1 cellular context compared by ENCODE assay signal in the genomic region with DNA sequence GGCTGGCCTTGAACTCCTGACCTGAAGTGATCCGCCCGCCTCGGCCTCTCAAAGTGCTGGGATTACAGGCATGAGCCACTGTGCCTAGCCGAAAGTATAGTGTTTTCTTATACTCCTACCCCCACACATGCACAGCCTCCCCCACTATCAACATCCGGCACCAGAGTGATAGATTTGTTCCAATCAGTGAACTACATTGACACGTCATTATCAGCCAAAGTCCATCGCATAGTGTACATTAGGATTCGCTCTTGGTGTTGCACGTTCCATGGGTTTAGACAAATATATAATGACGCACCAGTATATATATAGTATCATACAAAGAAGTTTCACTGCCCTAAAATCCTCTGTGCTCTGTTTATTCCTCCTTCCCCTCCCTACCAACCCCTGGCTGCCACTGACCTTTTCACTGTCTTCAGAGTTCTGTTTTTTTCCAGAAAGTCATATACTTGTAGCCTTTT.
TF ChIP-seq lines count a peak whose summit lies in the region.

No MANE protein-coding gene starts in this region.

TF ChIP-seq in HepG2, 621 proteins besides CTCF, POLR2A, EP300 and RAD21 (continued from another document and continues in another):
- TF ChIP-seq, protein P1, sequence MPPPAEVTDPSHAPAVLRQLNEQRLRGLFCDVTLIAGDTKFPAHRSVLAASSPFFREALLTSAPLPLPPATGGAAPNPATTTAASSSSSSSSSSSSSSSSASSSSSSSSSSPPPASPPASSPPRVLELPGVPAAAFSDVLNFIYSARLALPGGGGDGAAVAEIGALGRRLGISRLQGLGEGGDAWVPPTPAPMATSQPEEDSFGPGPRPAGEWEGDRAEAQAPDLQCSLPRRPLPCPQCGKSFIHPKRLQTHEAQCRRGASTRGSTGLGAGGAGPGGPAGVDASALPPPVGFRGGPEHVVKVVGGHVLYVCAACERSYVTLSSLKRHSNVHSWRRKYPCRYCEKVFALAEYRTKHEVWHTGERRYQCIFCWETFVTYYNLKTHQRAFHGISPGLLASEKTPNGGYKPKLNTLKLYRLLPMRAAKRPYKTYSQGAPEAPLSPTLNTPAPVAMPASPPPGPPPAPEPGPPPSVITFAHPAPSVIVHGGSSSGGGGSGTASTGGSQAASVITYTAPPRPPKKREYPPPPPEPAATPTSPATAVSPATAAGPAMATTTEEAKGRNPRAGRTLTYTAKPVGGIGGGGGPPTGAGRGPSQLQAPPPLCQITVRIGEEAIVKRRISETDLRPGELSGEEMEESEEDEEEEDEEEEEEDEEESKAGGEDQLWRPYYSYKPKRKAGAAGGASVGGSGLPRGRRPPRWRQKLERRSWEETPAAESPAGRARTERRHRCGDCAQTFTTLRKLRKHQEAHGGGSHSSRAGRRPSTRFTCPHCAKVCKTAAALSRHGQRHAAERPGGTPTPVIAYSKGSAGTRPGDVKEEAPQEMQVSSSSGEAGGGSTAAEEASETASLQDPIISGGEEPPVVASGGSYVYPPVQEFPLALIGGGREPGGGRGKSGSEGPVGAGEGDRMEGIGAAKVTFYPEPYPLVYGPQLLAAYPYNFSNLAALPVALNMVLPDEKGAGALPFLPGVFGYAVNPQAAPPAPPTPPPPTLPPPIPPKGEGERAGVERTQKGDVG (CRISPR knock-in tag; IDR thresholded peaks at IDR 0.05; ENCODE audit: borderline replicate concordance), result 0 out of 2 replicates have a peak, but pooled peaks have one; percentile 24
- TF ChIP-seq PRPF4 (IDR thresholded peaks at IDR 0.05; ENCODE audit: low read depth, low read length, poor library complexity, severe bottlenecking) (peak; percentile 88), ZNF274 (CRISPR knock-in tag; IDR thresholded peaks at IDR 0.05) (no peak), RCOR2 (CRISPR knock-in tag; IDR thresholded peaks at IDR 0.05) (peak; percentile 87), MBNL3 (CRISPR knock-in tag; conservative IDR thresholded peaks at IDR 0.05) (no peak), TBX2 (CRISPR knock-in tag; IDR thresholded peaks at IDR 0.05; ENCODE audit: borderline replicate concordance) (peak; percentile 96), ZNF557 (CRISPR knock-in tag; IDR thresholded peaks at IDR 0.05) (no peak), KAT8 (CRISPR knock-in tag; IDR thresholded peaks at IDR 0.05) (peak; percentile 39; the same call in 1 of the 2 replicates), SMAD1 (CRISPR knock-in tag; IDR thresholded peaks at IDR 0.05; ENCODE audit: borderline replicate concordance, low read depth) (no peak), HDAC2 (CRISPR knock-in tag; IDR thresholded peaks at IDR 0.05) (peak; percentile 91), ZNF367 (CRISPR knock-in tag; IDR thresholded peaks at IDR 0.05; ENCODE audit: borderline replicate concordance) (no peak), GATAD2A (CRISPR knock-in tag; IDR thresholded peaks at IDR 0.05) (peak; percentile 94), ISX (CRISPR knock-in tag; conservative IDR thresholded peaks at IDR 0.05) (no peak), PAX8 (CRISPR knock-in tag; IDR thresholded peaks at IDR 0.05; ENCODE audit: borderline replicate concordance) (no peak), MBD4 (IDR thresholded peaks at IDR 0.05; ENCODE audit: borderline replicate concordance, low read length) (no peak), CBX1 (IDR thresholded peaks at IDR 0.05; ENCODE audit: low read depth) (no peak), HMGA1 (CRISPR knock-in tag; conservative IDR thresholded peaks at IDR 0.05) (no peak), SNRNP70 (IDR thresholded peaks at IDR 0.05; ENCODE audit: low read depth, low read length) (no peak), EHMT2 (IDR thresholded peaks at IDR 0.05; ENCODE audit: borderline replicate concordance, low read depth, low read length) (0 out of 2 replicates have a peak, but pooled peaks have one; percentile 22), ZNF766 (CRISPR knock-in tag; IDR thresholded peaks at IDR 0.05; ENCODE audit: borderline replicate concordance) (0 out of 2 replicates have a peak, but pooled peaks have one; percentile 59), ZNF83 (CRISPR knock-in tag; IDR thresholded peaks at IDR 0.05; ENCODE audit: borderline replicate concordance) (no peak), ZNF282 (IDR thresholded peaks at IDR 0.05; ENCODE audit: partially characterized antibody) (no peak), SIN3A (IDR thresholded peaks at IDR 0.05; ENCODE audit: borderline replicate concordance, low read depth, low read length) (no peak), ZNF570 (CRISPR knock-in tag; IDR thresholded peaks at IDR 0.05; ENCODE audit: borderline replicate concordance) (no peak), PAF1 (CRISPR knock-in tag; IDR thresholded peaks at IDR 0.05) (no peak), TMF1 (CRISPR knock-in tag; IDR thresholded peaks at IDR 0.05; ENCODE audit: low read depth) (no peak)
- TF ChIP-seq, protein P2, sequence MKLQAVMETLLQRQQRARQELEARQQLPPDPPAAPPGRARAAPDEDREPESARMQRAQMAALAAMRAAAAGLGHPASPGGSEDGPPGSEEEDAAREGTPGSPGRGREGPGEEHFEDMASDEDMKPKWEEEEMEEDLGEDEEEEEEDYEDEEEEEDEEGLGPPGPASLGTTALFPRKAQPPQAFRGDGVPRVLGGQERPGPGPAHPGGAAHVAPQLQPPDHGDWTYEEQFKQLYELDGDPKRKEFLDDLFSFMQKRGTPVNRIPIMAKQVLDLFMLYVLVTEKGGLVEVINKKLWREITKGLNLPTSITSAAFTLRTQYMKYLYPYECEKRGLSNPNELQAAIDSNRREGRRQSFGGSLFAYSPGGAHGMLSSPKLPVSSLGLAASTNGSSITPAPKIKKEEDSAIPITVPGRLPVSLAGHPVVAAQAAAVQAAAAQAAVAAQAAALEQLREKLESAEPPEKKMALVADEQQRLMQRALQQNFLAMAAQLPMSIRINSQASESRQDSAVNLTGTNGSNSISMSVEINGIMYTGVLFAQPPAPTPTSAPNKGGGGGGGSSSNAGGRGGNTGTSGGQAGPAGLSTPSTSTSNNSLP (IDR thresholded peaks at IDR 0.05; ENCODE audit: low read depth, low read length), result peak; percentile 97
- TF ChIP-seq, protein P3, sequence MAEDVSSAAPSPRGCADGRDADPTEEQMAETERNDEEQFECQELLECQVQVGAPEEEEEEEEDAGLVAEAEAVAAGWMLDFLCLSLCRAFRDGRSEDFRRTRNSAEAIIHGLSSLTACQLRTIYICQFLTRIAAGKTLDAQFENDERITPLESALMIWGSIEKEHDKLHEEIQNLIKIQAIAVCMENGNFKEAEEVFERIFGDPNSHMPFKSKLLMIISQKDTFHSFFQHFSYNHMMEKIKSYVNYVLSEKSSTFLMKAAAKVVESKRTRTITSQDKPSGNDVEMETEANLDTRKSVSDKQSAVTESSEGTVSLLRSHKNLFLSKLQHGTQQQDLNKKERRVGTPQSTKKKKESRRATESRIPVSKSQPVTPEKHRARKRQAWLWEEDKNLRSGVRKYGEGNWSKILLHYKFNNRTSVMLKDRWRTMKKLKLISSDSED (CRISPR knock-in tag; IDR thresholded peaks at IDR 0.05), result no peak
- TF ChIP-seq, protein P4, sequence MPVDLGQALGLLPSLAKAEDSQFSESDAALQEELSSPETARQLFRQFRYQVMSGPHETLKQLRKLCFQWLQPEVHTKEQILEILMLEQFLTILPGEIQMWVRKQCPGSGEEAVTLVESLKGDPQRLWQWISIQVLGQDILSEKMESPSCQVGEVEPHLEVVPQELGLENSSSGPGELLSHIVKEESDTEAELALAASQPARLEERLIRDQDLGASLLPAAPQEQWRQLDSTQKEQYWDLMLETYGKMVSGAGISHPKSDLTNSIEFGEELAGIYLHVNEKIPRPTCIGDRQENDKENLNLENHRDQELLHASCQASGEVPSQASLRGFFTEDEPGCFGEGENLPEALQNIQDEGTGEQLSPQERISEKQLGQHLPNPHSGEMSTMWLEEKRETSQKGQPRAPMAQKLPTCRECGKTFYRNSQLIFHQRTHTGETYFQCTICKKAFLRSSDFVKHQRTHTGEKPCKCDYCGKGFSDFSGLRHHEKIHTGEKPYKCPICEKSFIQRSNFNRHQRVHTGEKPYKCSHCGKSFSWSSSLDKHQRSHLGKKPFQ (CRISPR knock-in tag; IDR thresholded peaks at IDR 0.05; ENCODE audit: insufficient replicate concordance), result no peak
- TF ChIP-seq, protein P5, sequence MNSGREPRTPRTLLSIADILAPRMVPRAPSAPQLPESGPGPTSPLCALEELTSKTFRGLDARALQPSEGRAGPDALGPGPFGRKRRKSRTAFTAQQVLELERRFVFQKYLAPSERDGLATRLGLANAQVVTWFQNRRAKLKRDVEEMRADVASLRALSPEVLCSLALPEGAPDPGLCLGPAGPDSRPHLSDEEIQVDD (CRISPR knock-in tag; IDR thresholded peaks at IDR 0.05; ENCODE audit: borderline replicate concordance), result no peak
- TF ChIP-seq, protein P6, sequence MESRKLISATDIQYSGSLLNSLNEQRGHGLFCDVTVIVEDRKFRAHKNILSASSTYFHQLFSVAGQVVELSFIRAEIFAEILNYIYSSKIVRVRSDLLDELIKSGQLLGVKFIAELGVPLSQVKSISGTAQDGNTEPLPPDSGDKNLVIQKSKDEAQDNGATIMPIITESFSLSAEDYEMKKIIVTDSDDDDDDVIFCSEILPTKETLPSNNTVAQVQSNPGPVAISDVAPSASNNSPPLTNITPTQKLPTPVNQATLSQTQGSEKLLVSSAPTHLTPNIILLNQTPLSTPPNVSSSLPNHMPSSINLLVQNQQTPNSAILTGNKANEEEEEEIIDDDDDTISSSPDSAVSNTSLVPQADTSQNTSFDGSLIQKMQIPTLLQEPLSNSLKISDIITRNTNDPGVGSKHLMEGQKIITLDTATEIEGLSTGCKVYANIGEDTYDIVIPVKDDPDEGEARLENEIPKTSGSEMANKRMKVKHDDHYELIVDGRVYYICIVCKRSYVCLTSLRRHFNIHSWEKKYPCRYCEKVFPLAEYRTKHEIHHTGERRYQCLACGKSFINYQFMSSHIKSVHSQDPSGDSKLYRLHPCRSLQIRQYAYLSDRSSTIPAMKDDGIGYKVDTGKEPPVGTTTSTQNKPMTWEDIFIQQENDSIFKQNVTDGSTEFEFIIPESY (CRISPR knock-in tag; IDR thresholded peaks at IDR 0.05), result peak; percentile 12; the same call in 1 of the 2 replicates
- TF ChIP-seq, protein P7, sequence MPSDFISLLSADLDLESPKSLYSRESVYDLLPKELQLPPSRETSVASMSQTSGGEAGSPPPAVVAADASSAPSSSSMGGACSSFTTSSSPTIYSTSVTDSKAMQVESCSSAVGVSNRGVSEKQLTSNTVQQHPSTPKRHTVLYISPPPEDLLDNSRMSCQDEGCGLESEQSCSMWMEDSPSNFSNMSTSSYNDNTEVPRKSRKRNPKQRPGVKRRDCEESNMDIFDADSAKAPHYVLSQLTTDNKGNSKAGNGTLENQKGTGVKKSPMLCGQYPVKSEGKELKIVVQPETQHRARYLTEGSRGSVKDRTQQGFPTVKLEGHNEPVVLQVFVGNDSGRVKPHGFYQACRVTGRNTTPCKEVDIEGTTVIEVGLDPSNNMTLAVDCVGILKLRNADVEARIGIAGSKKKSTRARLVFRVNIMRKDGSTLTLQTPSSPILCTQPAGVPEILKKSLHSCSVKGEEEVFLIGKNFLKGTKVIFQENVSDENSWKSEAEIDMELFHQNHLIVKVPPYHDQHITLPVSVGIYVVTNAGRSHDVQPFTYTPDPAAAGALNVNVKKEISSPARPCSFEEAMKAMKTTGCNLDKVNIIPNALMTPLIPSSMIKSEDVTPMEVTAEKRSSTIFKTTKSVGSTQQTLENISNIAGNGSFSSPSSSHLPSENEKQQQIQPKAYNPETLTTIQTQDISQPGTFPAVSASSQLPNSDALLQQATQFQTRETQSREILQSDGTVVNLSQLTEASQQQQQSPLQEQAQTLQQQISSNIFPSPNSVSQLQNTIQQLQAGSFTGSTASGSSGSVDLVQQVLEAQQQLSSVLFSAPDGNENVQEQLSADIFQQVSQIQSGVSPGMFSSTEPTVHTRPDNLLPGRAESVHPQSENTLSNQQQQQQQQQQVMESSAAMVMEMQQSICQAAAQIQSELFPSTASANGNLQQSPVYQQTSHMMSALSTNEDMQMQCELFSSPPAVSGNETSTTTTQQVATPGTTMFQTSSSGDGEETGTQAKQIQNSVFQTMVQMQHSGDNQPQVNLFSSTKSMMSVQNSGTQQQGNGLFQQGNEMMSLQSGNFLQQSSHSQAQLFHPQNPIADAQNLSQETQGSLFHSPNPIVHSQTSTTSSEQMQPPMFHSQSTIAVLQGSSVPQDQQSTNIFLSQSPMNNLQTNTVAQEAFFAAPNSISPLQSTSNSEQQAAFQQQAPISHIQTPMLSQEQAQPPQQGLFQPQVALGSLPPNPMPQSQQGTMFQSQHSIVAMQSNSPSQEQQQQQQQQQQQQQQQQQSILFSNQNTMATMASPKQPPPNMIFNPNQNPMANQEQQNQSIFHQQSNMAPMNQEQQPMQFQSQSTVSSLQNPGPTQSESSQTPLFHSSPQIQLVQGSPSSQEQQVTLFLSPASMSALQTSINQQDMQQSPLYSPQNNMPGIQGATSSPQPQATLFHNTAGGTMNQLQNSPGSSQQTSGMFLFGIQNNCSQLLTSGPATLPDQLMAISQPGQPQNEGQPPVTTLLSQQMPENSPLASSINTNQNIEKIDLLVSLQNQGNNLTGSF (CRISPR knock-in tag; IDR thresholded peaks at IDR 0.05), result no peak
- TF ChIP-seq, protein P8, sequence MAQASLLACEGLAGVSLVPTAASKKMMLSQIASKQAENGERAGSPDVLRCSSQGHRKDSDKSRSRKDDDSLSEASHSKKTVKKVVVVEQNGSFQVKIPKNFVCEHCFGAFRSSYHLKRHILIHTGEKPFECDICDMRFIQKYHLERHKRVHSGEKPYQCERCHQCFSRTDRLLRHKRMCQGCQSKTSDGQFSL (CRISPR knock-in tag; IDR thresholded peaks at IDR 0.05), result peak; percentile 85
- TF ChIP-seq, protein P9, sequence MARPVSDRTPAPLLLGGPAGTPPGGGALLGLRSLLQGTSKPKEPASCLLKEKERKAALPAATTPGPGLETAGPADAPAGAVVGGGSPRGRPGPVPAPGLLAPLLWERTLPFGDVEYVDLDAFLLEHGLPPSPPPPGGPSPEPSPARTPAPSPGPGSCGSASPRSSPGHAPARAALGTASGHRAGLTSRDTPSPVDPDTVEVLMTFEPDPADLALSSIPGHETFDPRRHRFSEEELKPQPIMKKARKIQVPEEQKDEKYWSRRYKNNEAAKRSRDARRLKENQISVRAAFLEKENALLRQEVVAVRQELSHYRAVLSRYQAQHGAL (CRISPR knock-in tag; IDR thresholded peaks at IDR 0.05; ENCODE audit: not compliant biosample characterization), result no peak
- TF ChIP-seq, protein P10, sequence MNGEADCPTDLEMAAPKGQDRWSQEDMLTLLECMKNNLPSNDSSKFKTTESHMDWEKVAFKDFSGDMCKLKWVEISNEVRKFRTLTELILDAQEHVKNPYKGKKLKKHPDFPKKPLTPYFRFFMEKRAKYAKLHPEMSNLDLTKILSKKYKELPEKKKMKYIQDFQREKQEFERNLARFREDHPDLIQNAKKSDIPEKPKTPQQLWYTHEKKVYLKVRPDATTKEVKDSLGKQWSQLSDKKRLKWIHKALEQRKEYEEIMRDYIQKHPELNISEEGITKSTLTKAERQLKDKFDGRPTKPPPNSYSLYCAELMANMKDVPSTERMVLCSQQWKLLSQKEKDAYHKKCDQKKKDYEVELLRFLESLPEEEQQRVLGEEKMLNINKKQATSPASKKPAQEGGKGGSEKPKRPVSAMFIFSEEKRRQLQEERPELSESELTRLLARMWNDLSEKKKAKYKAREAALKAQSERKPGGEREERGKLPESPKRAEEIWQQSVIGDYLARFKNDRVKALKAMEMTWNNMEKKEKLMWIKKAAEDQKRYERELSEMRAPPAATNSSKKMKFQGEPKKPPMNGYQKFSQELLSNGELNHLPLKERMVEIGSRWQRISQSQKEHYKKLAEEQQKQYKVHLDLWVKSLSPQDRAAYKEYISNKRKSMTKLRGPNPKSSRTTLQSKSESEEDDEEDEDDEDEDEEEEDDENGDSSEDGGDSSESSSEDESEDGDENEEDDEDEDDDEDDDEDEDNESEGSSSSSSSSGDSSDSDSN (CRISPR knock-in tag; IDR thresholded peaks at IDR 0.05), result peak; percentile 46; the same call in 1 of the 2 replicates
